In genomic region chr2:120397362-120397811, GRCh38 we compare ENCODE assay signal across 14 cellular contexts. TPM values are rescaled to one million over a fixed set of nuclear protein-coding genes. Genes with fewer than 3 reads are reported as not detected.
DNase-seq lines count a peak whose midpoint lies in the region; ATAC-seq, FAIRE-seq and TF ChIP-seq lines count a peak whose summit lies in the region.
"Had no signal": no experiment of that assay in that cellular context is flagged by ENCODE, and none has a peak within 500 bp of the region (broad histone marks: within the 10 kb centered on the region; RNA-seq: fewer than 3 reads in every experiment).

No MANE protein-coding gene starts in this region.

- H3K9me3 Mint-ChIP-seq in chondrocyte (ENCODE audit: low read depth), result no peaks in the 10 kb centered on the region

- H3K27me3 ChIP-seq in adipocyte (replicated peaks; ENCODE audit: control insufficient read depth, insufficient read depth, low read length), result peaks cover 55% of the 10 kb centered on the region
- H3K27me3 ChIP-seq in neuronal stem cell (ENCODE audit: control insufficient read depth in 3 of 3, insufficient read depth in 3 of 3, low read depth in 1 of 3, low read length in 3 of 3), result peaks cover 0 to 60% (median 0%) of the 10 kb centered on the region in 3 experiments
- H3K27me3 ChIP-seq: right atrium auricular region had no signal

- ATAC-seq in GM18520 (IDR thresholded peaks at IDR 0.05; ENCODE audit: unreplicated experiment), result no peak
- ATAC-seq: activated CD4-positive, CD25-positive, alpha-beta regulatory T cell treated with anti-CD3 and anti-CD28 coated beads, Interleukin-2, amount 50 U/mL, for 24 hours; SK-N-SH treated with all-trans-retinoic acid at 6 μM for 48 hours had no signal

- H2BK120ac ChIP-seq in neuronal stem cell (ENCODE audit: low read depth, low read length), result no peak overlapping the region

- H3K4ac ChIP-seq in neuronal stem cell (ENCODE audit: low read length), result no peak overlapping the region

- no peak for FAIRE-seq in H54 (lab: Jason Lieb, UNC)

- no peak overlapping the region for H3K4me2 ChIP-seq in neuronal stem cell (ENCODE audit: insufficient read depth, low read length, poor library complexity, severe bottlenecking)

- no peak overlapping the region for H2BK5ac ChIP-seq in neuronal stem cell (ENCODE audit: low read length)

- H3K36me3 ChIP-seq in adipocyte (ENCODE audit: control insufficient read depth, insufficient read depth, low read length, severe bottlenecking) (no peaks in the 10 kb centered on the region), neuronal stem cell (replicated peaks in 1 of 2; ENCODE audit: control insufficient read depth in 2 of 2, insufficient read depth in 2 of 2, low read length in 2 of 2) (peaks cover 0 to 1% of the 10 kb centered on the region in 2 donors)
- H3K36me3 ChIP-seq: esophagus squamous epithelium, right atrium auricular region had no signal

- no peak overlapping the region for H3K27ac ChIP-seq in neuronal stem cell (replicated peaks; ENCODE audit: low read length)
- H3K27ac ChIP-seq: esophagus squamous epithelium, right atrium auricular region had no signal

- peak overlapping the region; percentile 50 for H2AK5ac ChIP-seq in neuronal stem cell (ENCODE audit: low read depth, low read length)

- H2AFZ ChIP-seq in neuronal stem cell (ENCODE audit: low read length), result no peak overlapping the region

- H3K18ac ChIP-seq in neuronal stem cell (ENCODE audit: low read length), result peak overlapping the region; percentile 78

- peak overlapping the region; percentile 56 for H3K23ac ChIP-seq in neuronal stem cell (ENCODE audit: low read depth, low read length, poor library complexity)

- H3K4me3 ChIP-seq in adipocyte (ENCODE audit: low read length), result no peak overlapping the region
- no peak overlapping the region for H3K4me3 ChIP-seq in neuronal stem cell (ENCODE audit: low read length in 2 of 2)
- H3K4me3 ChIP-seq: esophagus squamous epithelium, right atrium auricular region had no signal

- TF ChIP-seq POLR2A in H54 (IDR thresholded peaks at IDR 0.05; ENCODE audit: low read depth, low read length), result no peak

- no peak overlapping the region for H4K91ac ChIP-seq in neuronal stem cell (ENCODE audit: low read depth, low read length, poor library complexity)

- H3K36me3 Mint-ChIP-seq in chondrocyte (ENCODE audit: low read depth), result no peaks in the 10 kb centered on the region

- no peak overlapping the region for H4K8ac ChIP-seq in neuronal stem cell (ENCODE audit: low read depth, low read length)

- no peak overlapping the region for H3K27ac Mint-ChIP-seq in chondrocyte (ENCODE audit: unreplicated experiment)

- H3K4me3 Mint-ChIP-seq in chondrocyte (ENCODE audit: unreplicated experiment), result no peak overlapping the region

- peaks cover 43% of the 10 kb centered on the region for H3K27me3 Mint-ChIP-seq in chondrocyte (ENCODE audit: low read depth)

- peaks cover 2% of the 10 kb centered on the region for H3K79me1 ChIP-seq in neuronal stem cell (ENCODE audit: low read depth, low read length)

- peaks cover 6% of the 10 kb centered on the region for H3K4me1 Mint-ChIP-seq in chondrocyte (ENCODE audit: low read depth)

- no peak overlapping the region for H3K14ac ChIP-seq in neuronal stem cell (ENCODE audit: low read length)

- no peak overlapping the region for H3K9ac ChIP-seq in adipocyte (ENCODE audit: low read length)
- H3K9ac ChIP-seq in neuronal stem cell (ENCODE audit: low read depth, low read length, poor library complexity), result peak overlapping the region; percentile 74

- peak; percentile 56 for DNase-seq in Caki2 (ENCODE audit: low read depth)
- peak; percentile 49 for DNase-seq in H54 (ENCODE audit: insufficient read length, low spot score)
- DNase-seq in adipocyte (ENCODE audit: low read depth), result peak; percentile 27
- no peak for DNase-seq in neuronal stem cell (ENCODE audit: low spot score)
- DNase-seq in chondrocyte (ENCODE audit: low spot score), result no peak
- DNase-seq in NCI-H2227 (lab: John Stamatoyannopoulos, UW; ENCODE audit: unreplicated experiment), result no peak
- DNase-seq: activated gamma-delta T cell treated with Interleukin-2 at 50 U/mL for 16 hours, DMS79, esophagus squamous epithelium, NCI-H774 had no signal

- peaks cover 9% of the 10 kb centered on the region for H3K4me1 ChIP-seq in adipocyte (ENCODE audit: control insufficient read depth, insufficient read depth, low read length)
- peaks cover 0 to 3% of the 10 kb centered on the region in 2 donors for H3K4me1 ChIP-seq in neuronal stem cell (ENCODE audit: control insufficient read depth in 2 of 2, insufficient read depth in 1 of 2, low read depth in 1 of 2, low read length in 2 of 2)
- H3K4me1 ChIP-seq: esophagus squamous epithelium, right atrium auricular region had no signal

- no peak overlapping the region for H2BK12ac ChIP-seq in neuronal stem cell (ENCODE audit: low read length)

- TF ChIP-seq CTCF in chondrocyte (IDR thresholded peaks at IDR 0.05), result no peak

- H2BK15ac ChIP-seq in neuronal stem cell (ENCODE audit: low read length), result no peak overlapping the region

- no CpG with 5 or more reads among the region's 17 CpGs for WGBS in neuronal stem cell (ENCODE audit: extremely low coverage in 2 of 2, insufficient read length in 2 of 2, insufficient replicate concordance in 1 of 2), 2 donors

- in situ Hi-C loops in Caki2 (cut with HindIII; ENCODE audit: low pct_unique_long_range_greater_than_20kb, low sequenced_read_pairs), result no loop called here

- H3K9me3 ChIP-seq in adipocyte (ENCODE audit: control insufficient read depth, low read length) (peaks cover 5% of the 10 kb centered on the region), neuronal stem cell (replicated peaks in 1 of 2; ENCODE audit: control insufficient read depth in 2 of 2, insufficient read depth in 1 of 2, low read depth in 1 of 2, low read length in 2 of 2) (no peaks in the 10 kb centered on the region)
- H3K9me3 ChIP-seq: esophagus squamous epithelium, right atrium auricular region had no signal

RNA-seq across cellular contexts. Expression of gene INHBB, which starts 51.5 kb away (rescaled TPM):
- 48.3 and 52.0 TPM in 2 replicates for total RNA-seq in Caki2 (2014; rRNA removed; shearing (Covaris generic); ENCODE audit: low replicate concordance)
- not detected for polyA plus RNA-seq in neuronal stem cell (2013, experiment 1 of 2)
- polyA plus RNA-seq in neuronal stem cell (2013, experiment 2 of 2), result 0.01 TPM
- 0.58 to 1.3 TPM (median 0.90 TPM) in 3 replicates for total RNA-seq in chondrocyte

Comparison
In these comparisons a context has a peak if more than half of its experiments do, and no peak if none do; other contexts are left out.
1. DNase-seq: peak in Caki2 (single experiment), H54 (single experiment) and adipocyte (single experiment); none in neuronal stem cell (single experiment), chondrocyte (single experiment) and NCI-H2227 (single experiment).
2. RNA of gene INHBB, which starts 51.5 kb away (total RNA-seq): 48.3 to 52.0 TPM in Caki2; 0.58 to 1.3 TPM in chondrocyte; every median in the first group is over 10 times any median in the second.